In the genomic region with DNA sequence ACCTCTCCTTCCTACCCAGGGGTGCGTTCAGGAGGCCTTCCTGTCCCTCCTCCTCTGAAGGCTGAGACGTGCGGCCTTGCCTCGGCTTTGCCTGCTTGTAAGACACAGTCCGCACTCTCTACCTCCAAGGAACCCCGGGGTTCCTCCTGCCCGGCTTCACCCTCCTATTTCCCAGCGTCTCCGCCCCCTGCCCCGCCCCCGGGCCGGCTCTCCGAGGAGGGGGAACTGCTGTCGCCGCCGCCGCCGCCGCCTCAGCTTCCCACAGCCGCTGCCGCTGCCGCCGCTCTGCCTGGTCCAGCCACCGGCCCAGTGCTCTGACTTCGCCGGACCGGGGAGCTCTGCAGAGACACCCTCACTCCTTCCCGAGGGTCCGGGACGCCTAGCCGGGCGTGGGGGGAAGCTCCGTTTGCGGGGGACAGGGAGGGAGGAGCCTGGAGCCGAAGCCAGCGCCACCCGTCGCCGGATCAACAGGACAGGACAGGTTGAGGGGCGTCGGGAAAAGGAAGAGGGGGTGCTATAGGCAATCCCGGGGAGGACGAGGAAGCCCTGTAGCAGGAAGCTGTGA, we compare ENCODE assay signal across 8 cellular contexts. TPM values are rescaled to one million over a fixed set of nuclear protein-coding genes. Genes with fewer than 3 reads are reported as not detected.
DNase-seq lines count a peak whose midpoint lies in the region; ATAC-seq and TF ChIP-seq lines count a peak whose summit lies in the region.

No MANE protein-coding gene starts in this region.

- peak overlapping the region; percentile 65 for H3K4me2 ChIP-seq in OCI-LY1 (ENCODE audit: low read length)

- H3K9me3 Mint-ChIP-seq in activated naive CD8-positive, alpha-beta T cell (ENCODE audit: low read depth) = no peaks in the 10 kb centered on the region

- peak overlapping the region; percentile 83 for H3K4me3 Mint-ChIP-seq in activated naive CD8-positive, alpha-beta T cell

- no peaks in the 10 kb centered on the region for H3K36me3 Mint-ChIP-seq in activated naive CD8-positive, alpha-beta T cell

- H3K4me3 ChIP-seq in BE2C (ENCODE audit: low read depth, low read length) (peak overlapping the region; percentile 57), OCI-LY1 (ENCODE audit: low read depth, low read length, poor library complexity, severe bottlenecking) (peak overlapping the region; percentile 76), left ventricle myocardium inferior (peak overlapping the region; percentile 69), prostate gland (peak overlapping the region; percentile 22 to 26)

- H3F3A ChIP-seq in OCI-LY1 (ENCODE audit: insufficient read depth, low read length) = no peaks in the 10 kb centered on the region

- H3K4me1 ChIP-seq in BE2C = no peaks in the 10 kb centered on the region
- peaks cover 48% of the 10 kb centered on the region for H3K4me1 ChIP-seq in OCI-LY1 (ENCODE audit: insufficient read depth, low read length, severe bottlenecking)
- peaks cover 64% of the 10 kb centered on the region for H3K4me1 ChIP-seq in left ventricle myocardium inferior
- H3K4me1 ChIP-seq in prostate gland (replicated peaks) = peaks cover 15% of the 10 kb centered on the region

- DNase-seq in BE2C (peak; percentile 63), left ventricle myocardium inferior (peak; percentile 78), prostate gland (ENCODE audit: low spot score) (peak; percentile 50), HEK293T (ENCODE audit: extremely low spot score) (no peak)

- no peak overlapping the region for H2AFZ ChIP-seq in OCI-LY1 (ENCODE audit: low read length)

- H3K9me3 ChIP-seq in BE2C (no peaks in the 10 kb centered on the region), OCI-LY1 (ENCODE audit: low read length) (no peaks in the 10 kb centered on the region), left ventricle myocardium inferior (replicated peaks) (no peaks in the 10 kb centered on the region), prostate gland (no peaks in the 10 kb centered on the region)

- H3K79me2 ChIP-seq in OCI-LY1 (ENCODE audit: insufficient read depth, low read length) = no peaks in the 10 kb centered on the region

- no peaks in the 10 kb centered on the region for H3K9me2 ChIP-seq in OCI-LY1 (ENCODE audit: low read depth, low read length)

- peaks cover 9% of the 10 kb centered on the region for H3K27me3 ChIP-seq in BE2C
- peaks cover 17% of the 10 kb centered on the region for H3K27me3 ChIP-seq in OCI-LY1 (ENCODE audit: insufficient read depth, low read length)
- peaks cover 28% of the 10 kb centered on the region for H3K27me3 ChIP-seq in left ventricle myocardium inferior (ENCODE audit: low read depth)
- no peaks in the 10 kb centered on the region for H3K27me3 ChIP-seq in prostate gland (replicated peaks; ENCODE audit: insufficient read depth)

- H3K9ac ChIP-seq in OCI-LY1 (ENCODE audit: low read length) = peak overlapping the region; percentile 26; the same call in 1 of the 2 replicates

- intact Hi-C loops in left ventricle myocardium inferior (cut with micrococcal nuclease) (no loop called here), prostate gland (cut with DNase I) (loop anchor here (5.0 kb wide), 2 partner anchors 39 to 124 kb away; partner anchors contain the start of genes SENP3 and ZBTB4)

- H3K27ac ChIP-seq in OCI-LY1 (ENCODE audit: low read depth, low read length, poor library complexity, severe bottlenecking) (no peak overlapping the region), left ventricle myocardium inferior (replicated peaks) (peak overlapping the region; percentile 75), prostate gland (peak overlapping the region in 1 of 2 donors; percentile 39)

- CTCF ChIA-PET in HEK293T (lab: Yijun Ruan, JAX) = interaction anchor here (1.9 kb wide), 1 partner anchor 123 kb away, joined by 7 read pairs; the partner anchor contains the start of gene SENP3

- peaks cover 7% of the 10 kb centered on the region for H3K27me3 Mint-ChIP-seq in activated naive CD8-positive, alpha-beta T cell

- 9% methylated on average over 35 of the region's 43 CpGs for WGBS in prostate gland

- POLR2A ChIA-PET in HEK293T (lab: Yijun Ruan, JAX) = interaction anchor here (1.2 to 7.5 kb wide), 3 partner anchors 40 to 112 kb away, joined by 3 to 55 read pairs (median 24); partner anchors contain the start of genes POLR2A, SLC35G6 and ZBTB4

- ATAC-seq in HG03139 (IDR thresholded peaks at IDR 0.05; ENCODE audit: unreplicated experiment) (no peak), GM19023 (IDR thresholded peaks at IDR 0.05; ENCODE audit: unreplicated experiment) (no peak)

- no peaks in the 10 kb centered on the region for H3K36me3 ChIP-seq in BE2C
- H3K36me3 ChIP-seq in OCI-LY1 (ENCODE audit: insufficient read depth, low read length) = peaks cover 3% of the 10 kb centered on the region; the same call in 1 of the 2 replicates
- no peaks in the 10 kb centered on the region for H3K36me3 ChIP-seq in left ventricle myocardium inferior
- H3K36me3 ChIP-seq in prostate gland = no peaks in the 10 kb centered on the region

- peaks cover 37% of the 10 kb centered on the region for H3K4me1 Mint-ChIP-seq in activated naive CD8-positive, alpha-beta T cell (ENCODE audit: low read depth)

- TF ChIP-seq CTCF in BE2C (IDR thresholded peaks at IDR 0.05; ENCODE audit: low read depth, low read length) (no peak), OCI-LY1 (IDR thresholded peaks at IDR 0.05; ENCODE audit: low read length) (no peak), left ventricle myocardium inferior (IDR thresholded peaks at IDR 0.05; ENCODE audit: borderline replicate concordance) (no peak), prostate gland (IDR thresholded peaks at IDR 0.05) (peak in 1 of 4 experiments; percentile 10)

- H3K27ac Mint-ChIP-seq in activated naive CD8-positive, alpha-beta T cell = peak overlapping the region; percentile 16

- no peaks in the 10 kb centered on the region for H4K20me1 ChIP-seq in OCI-LY1 (ENCODE audit: insufficient read depth, low read length)

- TF ChIP-seq POLR2A in prostate gland (IDR thresholded peaks at IDR 0.05) = peak; percentile 45

TF ChIP-seq in HEK293T, 16 proteins besides CTCF, POLR2A, EP300 and RAD21:
- no peak for TF ChIP-seq BHLHE40 (IDR thresholded peaks at IDR 0.05; ENCODE audit: borderline replicate concordance)
- TF ChIP-seq SP1 (IDR thresholded peaks at IDR 0.05) = no peak
- TF ChIP-seq FOXM1 (IDR thresholded peaks at IDR 0.05; ENCODE audit: borderline replicate concordance) = no peak
- TF ChIP-seq ZNF384 (IDR thresholded peaks at IDR 0.05) = no peak
- TF ChIP-seq NFRKB (IDR thresholded peaks at IDR 0.05) = no peak
- TF ChIP-seq ELF4 (IDR thresholded peaks at IDR 0.05) = no peak
- TF ChIP-seq LEF1 (IDR thresholded peaks at IDR 0.05; ENCODE audit: borderline replicate concordance) = no peak
- no peak for TF ChIP-seq FOXK2 (IDR thresholded peaks at IDR 0.05)
- no peak for TF ChIP-seq PKNOX1 (IDR thresholded peaks at IDR 0.05)
- no peak for TF ChIP-seq SUZ12 (IDR thresholded peaks at IDR 0.05)
- TF ChIP-seq HDGF (IDR thresholded peaks at IDR 0.05; ENCODE audit: borderline replicate concordance) = no peak
- no peak for TF ChIP-seq FOXA1 (IDR thresholded peaks at IDR 0.05)
- no peak for TF ChIP-seq TARDBP (IDR thresholded peaks at IDR 0.05)
- no peak for TF ChIP-seq CTBP1 (IDR thresholded peaks at IDR 0.05; ENCODE audit: borderline replicate concordance)
- no peak for TF ChIP-seq ARNT (IDR thresholded peaks at IDR 0.05)
- TF ChIP-seq L3MBTL2 (conservative IDR thresholded peaks at IDR 0.05) = no peak

RNA-seq across cellular contexts. Expression of gene FGF11, which starts 1.2 kb away (rescaled TPM):
- polyA plus RNA-seq in BE2C (2012; ENCODE audit: insufficient read depth, insufficient read length, low read depth) = 7.1 TPM
- total RNA-seq in left ventricle myocardium inferior (6.5 TPM), prostate gland (1 to 10 TPM; 1.2 to 4.2 TPM)

RNA-seq across cellular contexts. Expression of gene TMEM102, which starts 2.9 kb away (rescaled TPM):
- 1.1 TPM for polyA plus RNA-seq in BE2C (2012; ENCODE audit: insufficient read depth, insufficient read length, low read depth)
- 2.7 TPM for total RNA-seq in left ventricle myocardium inferior
- 10 to 100 TPM in 1 of 2 donors, 1 to 10 TPM in 1; 9.9 to 10.3 TPM for total RNA-seq in prostate gland

RNA-seq across cellular contexts. Expression of gene CHRNB1, which starts 6.7 kb away (rescaled TPM):
- polyA plus RNA-seq in BE2C (2012; ENCODE audit: insufficient read depth, insufficient read length, low read depth) = 4.6 TPM
- 8.7 TPM for total RNA-seq in left ventricle myocardium inferior
- 10 to 100 TPM in 1 of 2 donors, 1 to 10 TPM in 1; 6.9 to 10.4 TPM for total RNA-seq in prostate gland

RNA-seq across cellular contexts. Expression of gene SPEM3, which starts 9.5 kb away (rescaled TPM):
- polyA plus RNA-seq in BE2C (2012; ENCODE audit: insufficient read depth, insufficient read length, low read depth) = not detected
- total RNA-seq in left ventricle myocardium inferior = not detected
- total RNA-seq in prostate gland = under 1 TPM; 0.09 to 0.11 TPM

RNA-seq across cellular contexts. Expression of gene SPEM2, which starts 12.7 kb away (rescaled TPM):
- polyA plus RNA-seq in BE2C (2012; ENCODE audit: insufficient read depth, insufficient read length, low read depth) = not detected
- total RNA-seq in left ventricle myocardium inferior = not detected
- total RNA-seq in prostate gland = 1 to 10 TPM in 1 of 2 donors, not detected in 1; 5.3 TPM

Comparison
In these comparisons a context has a peak if more than half of its experiments do, and no peak if none do; other contexts are left out.
1. H3K4me3 ChIP-seq: peak in every context shown above with its lines; median percentile 76 in OCI-LY1; 69 in left ventricle myocardium inferior; 57 in BE2C; 24 in prostate gland.